In genomic region chr3:33128706-33129105, GRCh38 we compare ENCODE assay signal across 21 cellular contexts. TPM values are rescaled to one million over a fixed set of nuclear protein-coding genes. Genes with fewer than 3 reads are reported as not detected.
A peak's percentile ranks its signal among the peaks of the same experiment; 100 is the strongest.
DNase-seq lines count a peak whose midpoint lies in the region; ATAC-seq, FAIRE-seq and TF ChIP-seq lines count a peak whose summit lies in the region.
"Had no signal": no experiment of that assay in that cellular context is flagged by ENCODE, and none has a peak within 500 bp of the region (broad histone marks: within the 10 kb centered on the region; RNA-seq: fewer than 3 reads in every experiment).

No MANE protein-coding gene starts in this region.

- CTCF ChIA-PET in activated CD8-positive, alpha-beta T cell treated with anti-CD3 and anti-CD28 coated beads for 36 hours (lab: Charles Lee): no interaction called here

- peaks cover 34% of the 10 kb centered on the region for H3K36me3 Mint-ChIP-seq in osteocyte (ENCODE audit: unreplicated experiment)
- peaks cover 8% of the 10 kb centered on the region for H3K36me3 Mint-ChIP-seq in activated CD8-positive, alpha-beta T cell treated with anti-CD3 and anti-CD28 coated beads for 36 hours (ENCODE audit: low read depth)
- peaks cover 58% of the 10 kb centered on the region for H3K36me3 Mint-ChIP-seq in effector memory CD8-positive, alpha-beta T cell (ENCODE audit: insufficient read depth)

- no peak for ATAC-seq in activated CD8-positive, alpha-beta T cell treated with anti-CD3 and anti-CD28 coated beads for 36 hours
- no peak for ATAC-seq in effector memory CD8-positive, alpha-beta T cell (replicated peaks)
- ATAC-seq in HG03159 (IDR thresholded peaks at IDR 0.05; ENCODE audit: unreplicated experiment): no peak
- ATAC-seq: lower lobe of right lung; stimulated activated naive CD8-positive, alpha-beta T cell treated with anti-CD3 and anti-CD28 coated beads, Interleukin-15, Interleukin-2, amounts not matched to agents 100 U/mL and 50 U/mL, for 24 hours had no signal

- no peak overlapping the region for H3K4me3 ChIP-seq in fibroblast of mammary gland (ENCODE audit: control insufficient read depth, low read depth, low read length)
- H3K4me3 ChIP-seq: dorsolateral prefrontal cortex, lower lobe of right lung, ovary had no signal

- peaks cover 5% of the 10 kb centered on the region for H3K4me1 Mint-ChIP-seq in osteocyte (ENCODE audit: unreplicated experiment)
- H3K4me1 Mint-ChIP-seq in activated CD8-positive, alpha-beta T cell treated with anti-CD3 and anti-CD28 coated beads for 36 hours (ENCODE audit: low read depth): peaks cover 8% of the 10 kb centered on the region
- H3K4me1 Mint-ChIP-seq in effector memory CD8-positive, alpha-beta T cell (ENCODE audit: low read depth in 2 of 2): peaks cover 0 to 4% of the 10 kb centered on the region in 2 donors

- POLR2A ChIA-PET in activated CD8-positive, alpha-beta T cell treated with anti-CD3 and anti-CD28 coated beads for 36 hours (lab: Charles Lee): no interaction called here

- no peaks in the 10 kb centered on the region for H3K27me3 Mint-ChIP-seq in osteocyte (ENCODE audit: unreplicated experiment)
- no peaks in the 10 kb centered on the region for H3K27me3 Mint-ChIP-seq in activated CD8-positive, alpha-beta T cell treated with anti-CD3 and anti-CD28 coated beads for 36 hours
- H3K27me3 Mint-ChIP-seq in effector memory CD8-positive, alpha-beta T cell: no peaks in the 10 kb centered on the region
- H3K27me3 Mint-ChIP-seq: type B pancreatic cell had no signal

- H3K27ac Mint-ChIP-seq in osteocyte (ENCODE audit: unreplicated experiment): no peak overlapping the region
- H3K27ac Mint-ChIP-seq in activated CD8-positive, alpha-beta T cell treated with anti-CD3 and anti-CD28 coated beads for 36 hours: no peak overlapping the region
- H3K27ac Mint-ChIP-seq in effector memory CD8-positive, alpha-beta T cell: no peak overlapping the region
- H3K27ac Mint-ChIP-seq: immature natural killer cell, type B pancreatic cell had no signal

- intact Hi-C loops in activated CD8-positive, alpha-beta T cell treated with anti-CD3 and anti-CD28 coated beads for 36 hours (cut with micrococcal nuclease): no loop called here

- no peak overlapping the region for H3K4me3 Mint-ChIP-seq in osteocyte (ENCODE audit: unreplicated experiment)
- no peak overlapping the region for H3K4me3 Mint-ChIP-seq in activated CD8-positive, alpha-beta T cell treated with anti-CD3 and anti-CD28 coated beads for 36 hours
- H3K4me3 Mint-ChIP-seq in effector memory CD8-positive, alpha-beta T cell: no peak overlapping the region
- H3K4me3 Mint-ChIP-seq: immature natural killer cell, type B pancreatic cell had no signal

- peak; percentile 87 for FAIRE-seq in D721Med (lab: Jason Lieb, UNC)

- no peaks in the 10 kb centered on the region for H3K9me3 Mint-ChIP-seq in osteocyte (ENCODE audit: unreplicated experiment)
- no peaks in the 10 kb centered on the region for H3K9me3 Mint-ChIP-seq in activated CD8-positive, alpha-beta T cell treated with anti-CD3 and anti-CD28 coated beads for 36 hours
- no peaks in the 10 kb centered on the region for H3K9me3 Mint-ChIP-seq in effector memory CD8-positive, alpha-beta T cell
- H3K9me3 Mint-ChIP-seq: immature natural killer cell, type B pancreatic cell had no signal

- TF ChIP-seq CTCF in D721Med (IDR thresholded peaks at IDR 0.05; ENCODE audit: insufficient read depth, missing control alignments): no peak
- TF ChIP-seq CTCF in fibroblast of mammary gland (conservative IDR thresholded peaks at IDR 0.05; ENCODE audit: control insufficient read depth, insufficient read depth, low read depth, low read length): no peak
- no peak for TF ChIP-seq CTCF in osteocyte (IDR thresholded peaks at IDR 0.05)
- TF ChIP-seq CTCF in activated CD8-positive, alpha-beta T cell treated with anti-CD3 and anti-CD28 coated beads for 36 hours (IDR thresholded peaks at IDR 0.05): no peak

- DNase-seq in D721Med (ENCODE audit: insufficient read length, low spot score) (peak; percentile 58), LHCN-M2 (ENCODE audit: low read depth) (peak; percentile 41), fibroblast of mammary gland (ENCODE audit: low read depth) (peak; percentile 24), osteocyte (ENCODE audit: extremely low spot score, unreplicated experiment) (peak; percentile 2)
- DNase-seq in activated CD8-positive, alpha-beta T cell treated with anti-CD3 and anti-CD28 coated beads for 36 hours: no peak
- no peak for DNase-seq in activated CD8-positive, alpha-beta memory T cell treated with anti-CD3 and anti-CD28 coated beads, Interleukin-2, amount 50 U/mL, for 4 hours
- no peak for DNase-seq in effector memory CD8-positive, alpha-beta T cell
- DNase-seq: activated CD4-positive, alpha-beta T cell treated with anti-CD3 and anti-CD28 coated beads, Interleukin-2, amount 50 U/mL, for 48 hours; activated naive CD4-positive, alpha-beta T cell; anterior cingulate cortex; dorsolateral prefrontal cortex; immature natural killer cell; lower lobe of right lung; NCI-H2081 treated with DMSO at 0.1 percent for 48 hours; NCI-H524 treated with DMSO at 0.1 percent for 48 hours; ovary; SHP77; stimulated activated CD4-positive, alpha-beta T cell treated with anti-CD3 and anti-CD28 coated beads, Interleukin-1b, Interleukin-23, amount 100 ng/mL, for 48 hours; stimulated activated naive CD8-positive, alpha-beta T cell treated with anti-CD3 and anti-CD28 coated beads, Interleukin-15, Interleukin-2, amounts not matched to agents 100 U/mL and 50 U/mL, for 24 hours had no signal

RNA-seq across cellular contexts. Expression of gene CRTAP, which starts 14.9 kb away (rescaled TPM):
- total RNA-seq in LHCN-M2 (2014; rRNA removed) (287 and 368 TPM in 2 replicates), osteocyte (308 and 332 TPM in 2 replicates)
- polyA plus RNA-seq in LHCN-M2 (2012): 230 TPM
- total RNA-seq in activated CD8-positive, alpha-beta T cell treated with anti-CD3 and anti-CD28 coated beads for 36 hours: 10 to 100 TPM; 32.7 to 35.7 TPM

RNA-seq across cellular contexts. Expression of gene GLB1, which starts 31.8 kb away (rescaled TPM):
- total RNA-seq in LHCN-M2 (2014; rRNA removed) (76.2 and 90.4 TPM in 2 replicates), osteocyte (90.4 and 122 TPM in 2 replicates)
- polyA plus RNA-seq in LHCN-M2 (2012): 62.5 TPM
- total RNA-seq in activated CD8-positive, alpha-beta T cell treated with anti-CD3 and anti-CD28 coated beads for 36 hours: 10 to 100 TPM; 55.4 to 57.5 TPM

RNA-seq across cellular contexts. Expression of gene TMPPE, which starts 31.8 kb away (rescaled TPM):
- total RNA-seq in LHCN-M2 (2014; rRNA removed): 3.7 and 4.2 TPM in 2 replicates
- polyA plus RNA-seq in LHCN-M2 (2012): 1.2 TPM
- 10.0 and 10.3 TPM in 2 replicates for total RNA-seq in osteocyte
- 1 to 10 TPM; 6.5 to 6.6 TPM for total RNA-seq in activated CD8-positive, alpha-beta T cell treated with anti-CD3 and anti-CD28 coated beads for 36 hours

Comparison
In these comparisons a context has a peak if more than half of its experiments do, and no peak if none do; other contexts are left out.
1. DNase-seq: peak in D721Med (single experiment), LHCN-M2 (single experiment), fibroblast of mammary gland (single experiment) and osteocyte (single experiment); none in activated CD8-positive, alpha-beta T cell treated with anti-CD3 and anti-CD28 coated beads for 36 hours (single experiment), activated CD8-positive, alpha-beta memory T cell treated with anti-CD3 and anti-CD28 coated beads, Interleukin-2, amount 50 U/mL, for 4 hours (single experiment) and effector memory CD8-positive, alpha-beta T cell (0 of 3).